Comparison of ENCODE assay signal across 1 cellular context in the genomic region with DNA sequence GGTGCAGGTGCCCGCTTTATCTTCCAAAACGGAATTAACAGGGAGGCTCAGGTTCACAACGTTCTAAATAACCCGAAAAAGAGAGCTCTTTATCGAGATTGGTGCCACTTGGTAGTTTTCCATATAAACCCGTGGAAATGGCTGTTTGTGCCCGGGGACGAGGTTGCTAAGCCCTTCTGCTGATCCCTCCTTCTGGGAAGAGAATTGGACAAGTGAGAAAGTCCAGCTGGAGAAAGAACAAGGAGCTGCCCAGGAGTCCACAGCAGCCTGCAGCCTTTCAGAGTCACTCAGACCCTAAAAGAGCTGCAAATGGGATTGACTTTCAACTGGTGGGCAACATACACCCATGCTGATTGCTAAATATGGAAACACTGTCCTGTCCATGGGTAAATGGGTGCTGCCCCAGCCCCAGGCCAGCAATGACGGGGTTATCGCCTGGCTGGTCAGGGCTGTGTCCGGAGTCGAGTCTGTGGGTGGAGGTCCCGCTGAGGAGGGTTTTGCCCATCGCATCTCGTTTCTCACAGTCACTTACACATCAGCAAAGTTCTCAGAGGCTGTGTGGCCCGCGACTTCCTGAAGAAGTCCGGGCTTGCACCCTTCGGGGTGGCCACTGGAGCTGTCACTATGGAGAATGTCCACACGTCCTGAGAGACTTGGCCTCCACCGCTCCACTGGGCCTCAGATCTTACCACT.
TF ChIP-seq lines count a peak whose summit lies in the region.

No MANE protein-coding gene starts in this region.

TF ChIP-seq in liver, 16 proteins besides CTCF, POLR2A, EP300 and RAD21 (continued from another document):
- TF ChIP-seq REST (IDR thresholded peaks at IDR 0.05) (no peak), YY1 (IDR thresholded peaks at IDR 0.05) (no peak), NR2F2 (IDR thresholded peaks at IDR 0.05) (no peak), JUND (IDR thresholded peaks at IDR 0.05) (no peak), SP1 (IDR thresholded peaks at IDR 0.05) (no peak), GABPA (IDR thresholded peaks at IDR 0.05 in 1 of 2, conservative IDR thresholded peaks at IDR 0.05 in 1 of 2) (no peak), HNF4A (conservative IDR thresholded peaks at IDR 0.05) (no peak), HNF4G (IDR thresholded peaks at IDR 0.05) (no peak), EGR1 (IDR thresholded peaks at IDR 0.05; ENCODE audit: low read depth in 2 of 2) (no peak), RXRA (IDR thresholded peaks at IDR 0.05) (no peak)
- TF ChIP-seq, protein P1, sequence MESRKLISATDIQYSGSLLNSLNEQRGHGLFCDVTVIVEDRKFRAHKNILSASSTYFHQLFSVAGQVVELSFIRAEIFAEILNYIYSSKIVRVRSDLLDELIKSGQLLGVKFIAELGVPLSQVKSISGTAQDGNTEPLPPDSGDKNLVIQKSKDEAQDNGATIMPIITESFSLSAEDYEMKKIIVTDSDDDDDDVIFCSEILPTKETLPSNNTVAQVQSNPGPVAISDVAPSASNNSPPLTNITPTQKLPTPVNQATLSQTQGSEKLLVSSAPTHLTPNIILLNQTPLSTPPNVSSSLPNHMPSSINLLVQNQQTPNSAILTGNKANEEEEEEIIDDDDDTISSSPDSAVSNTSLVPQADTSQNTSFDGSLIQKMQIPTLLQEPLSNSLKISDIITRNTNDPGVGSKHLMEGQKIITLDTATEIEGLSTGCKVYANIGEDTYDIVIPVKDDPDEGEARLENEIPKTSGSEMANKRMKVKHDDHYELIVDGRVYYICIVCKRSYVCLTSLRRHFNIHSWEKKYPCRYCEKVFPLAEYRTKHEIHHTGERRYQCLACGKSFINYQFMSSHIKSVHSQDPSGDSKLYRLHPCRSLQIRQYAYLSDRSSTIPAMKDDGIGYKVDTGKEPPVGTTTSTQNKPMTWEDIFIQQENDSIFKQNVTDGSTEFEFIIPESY (IDR thresholded peaks at IDR 0.05) = no peak
- TF ChIP-seq, protein P2, sequence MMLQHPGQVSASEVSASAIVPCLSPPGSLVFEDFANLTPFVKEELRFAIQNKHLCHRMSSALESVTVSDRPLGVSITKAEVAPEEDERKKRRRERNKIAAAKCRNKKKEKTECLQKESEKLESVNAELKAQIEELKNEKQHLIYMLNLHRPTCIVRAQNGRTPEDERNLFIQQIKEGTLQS (IDR thresholded peaks at IDR 0.05) = no peak
